1 cellular context compared by ENCODE assay signal in the genomic region with DNA sequence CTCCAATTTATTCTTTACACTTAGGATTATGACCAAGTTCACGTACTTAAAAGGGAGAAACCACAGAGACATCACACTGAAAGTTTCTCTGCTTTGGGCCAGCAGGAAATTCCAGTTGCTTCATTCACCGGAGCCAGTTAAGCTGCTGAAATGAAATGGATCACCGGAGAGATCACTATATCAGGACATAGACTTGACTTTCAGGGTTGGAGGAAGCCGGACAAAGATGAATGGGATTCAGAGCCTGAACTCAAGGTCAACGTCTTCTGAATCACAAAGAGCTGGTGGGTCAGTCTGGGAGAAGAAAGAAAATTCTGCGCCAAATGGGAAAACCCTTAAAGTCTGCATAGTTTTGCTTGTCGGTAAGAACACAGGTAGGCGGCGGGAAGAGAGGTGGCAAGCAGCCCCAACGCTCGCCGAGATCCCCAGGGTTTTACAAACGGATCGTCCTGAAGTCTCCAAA.
TF ChIP-seq lines count a peak whose summit lies in the region.

No MANE protein-coding gene starts in this region.

TF ChIP-seq in HEK293, 187 proteins besides CTCF, POLR2A, EP300 and RAD21 (continued from another document):
- TF ChIP-seq ZNF10 (tag by site-specific recombination; IDR thresholded peaks at IDR 0.05) (no peak), REPIN1 (tag by site-specific recombination; IDR thresholded peaks at IDR 0.05; ENCODE audit: low read depth) (no peak), ZNF560 (tag by site-specific recombination; IDR thresholded peaks at IDR 0.05; ENCODE audit: borderline replicate concordance) (no peak), ZNF133 (tag by site-specific recombination; IDR thresholded peaks at IDR 0.05) (no peak), ZBTB17 (tag by site-specific recombination; IDR thresholded peaks at IDR 0.05) (peak; percentile 84), ZFP69B (tag by site-specific recombination; IDR thresholded peaks at IDR 0.05) (no peak), ZNF221 (tag by site-specific recombination; IDR thresholded peaks at IDR 0.05; ENCODE audit: borderline replicate concordance) (no peak), KLF16 (tag by site-specific recombination; IDR thresholded peaks at IDR 0.05) (no peak), ZNF366 (tag by site-specific recombination; conservative IDR thresholded peaks at IDR 0.05) (peak; percentile 23; the same call in 1 of the 2 replicates), ZBTB11 (tag by site-specific recombination; conservative IDR thresholded peaks at IDR 0.05; ENCODE audit: low read depth) (peak; percentile 73; the same call in 1 of the 2 replicates), SP7 (tag by site-specific recombination; IDR thresholded peaks at IDR 0.05) (no peak), IKZF3 (tag by site-specific recombination; IDR thresholded peaks at IDR 0.05) (0 out of 2 replicates have a peak, but pooled peaks have one; percentile 26), ZNF335 (tag by site-specific recombination; conservative IDR thresholded peaks at IDR 0.05) (0 out of 2 replicates have a peak, but pooled peaks have one; percentile 37), ZBTB8A (tag by site-specific recombination; IDR thresholded peaks at IDR 0.05) (no peak), ZNF121 (tag by site-specific recombination; IDR thresholded peaks at IDR 0.05) (no peak), ZIC2 (tag by site-specific recombination; IDR thresholded peaks at IDR 0.05) (no peak)
- TF ChIP-seq, protein P1, sequence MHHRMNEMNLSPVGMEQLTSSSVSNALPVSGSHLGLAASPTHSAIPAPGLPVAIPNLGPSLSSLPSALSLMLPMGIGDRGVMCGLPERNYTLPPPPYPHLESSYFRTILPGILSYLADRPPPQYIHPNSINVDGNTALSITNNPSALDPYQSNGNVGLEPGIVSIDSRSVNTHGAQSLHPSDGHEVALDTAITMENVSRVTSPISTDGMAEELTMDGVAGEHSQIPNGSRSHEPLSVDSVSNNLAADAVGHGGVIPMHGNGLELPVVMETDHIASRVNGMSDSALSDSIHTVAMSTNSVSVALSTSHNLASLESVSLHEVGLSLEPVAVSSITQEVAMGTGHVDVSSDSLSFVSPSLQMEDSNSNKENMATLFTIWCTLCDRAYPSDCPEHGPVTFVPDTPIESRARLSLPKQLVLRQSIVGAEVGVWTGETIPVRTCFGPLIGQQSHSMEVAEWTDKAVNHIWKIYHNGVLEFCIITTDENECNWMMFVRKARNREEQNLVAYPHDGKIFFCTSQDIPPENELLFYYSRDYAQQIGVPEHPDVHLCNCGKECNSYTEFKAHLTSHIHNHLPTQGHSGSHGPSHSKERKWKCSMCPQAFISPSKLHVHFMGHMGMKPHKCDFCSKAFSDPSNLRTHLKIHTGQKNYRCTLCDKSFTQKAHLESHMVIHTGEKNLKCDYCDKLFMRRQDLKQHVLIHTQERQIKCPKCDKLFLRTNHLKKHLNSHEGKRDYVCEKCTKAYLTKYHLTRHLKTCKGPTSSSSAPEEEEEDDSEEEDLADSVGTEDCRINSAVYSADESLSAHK (tag by site-specific recombination; IDR thresholded peaks at IDR 0.05), result no peak
